ENCODE assay signal across 12 cellular contexts in genomic region chr13:45328661-45329105, GRCh38. TPM values are rescaled to one million over a fixed set of nuclear protein-coding genes. Genes with fewer than 3 reads are reported as not detected.
A peak's percentile ranks its signal among the peaks of the same experiment; 100 is the strongest.
DNase-seq lines count a peak whose midpoint lies in the region; ATAC-seq and TF ChIP-seq lines count a peak whose summit lies in the region.
"Had no signal": no experiment of that assay in that cellular context is flagged by ENCODE, and none has a peak within 500 bp of the region (broad histone marks: within the 10 kb centered on the region; RNA-seq: fewer than 3 reads in every experiment).

No MANE protein-coding gene starts in this region.

- H4K20me1 ChIP-seq in DOHH2 (ENCODE audit: control insufficient read depth, insufficient read depth, low read depth, low read length), result peaks cover 13% of the 10 kb centered on the region; the same call in 1 of the 2 replicates

- no peaks in the 10 kb centered on the region for H3K79me2 ChIP-seq in DOHH2 (ENCODE audit: control insufficient read depth, low read length)

- TF ChIP-seq POLR2A in gastrocnemius medialis (IDR thresholded peaks at IDR 0.05), result no peak

- CTCF ChIA-PET in GM10248 (lab: Yijun Ruan, JAX), result no interaction called here

- H3K4me3 Mint-ChIP-seq in T-helper 17 cell, result no peak overlapping the region

- no peak for DNase-seq in T-helper 17 cell
- peak; percentile 76 for DNase-seq in fibroblast of gingiva (ENCODE audit: low read depth)
- no peak for DNase-seq in gastrocnemius medialis
- no peak for DNase-seq in NOMO-1 (lab: John Stamatoyannopoulos, UW; ENCODE audit: unreplicated experiment in 2 of 2)
- no peak for DNase-seq in GM10248 (ENCODE audit: extremely low spot score)
- no peak for DNase-seq in D341Med (ENCODE audit: low spot score)
- DNase-seq in OCI-M2 (lab: John Stamatoyannopoulos, UW; ENCODE audit: unreplicated experiment), result no peak
- DNase-seq: NCI-H1436 treated with DMSO at 0.1 percent for 48 hours, NCI-H774 had no signal

- H3F3A ChIP-seq in DOHH2 (ENCODE audit: control insufficient read depth, insufficient read depth), result peaks cover 41% of the 10 kb centered on the region

- intact Hi-C loops in gastrocnemius medialis (cut with DNase I; ENCODE audit: low total_unique reads), result no loop called here

- ATAC-seq in T-helper 17 cell, result no peak
- no peak for ATAC-seq in gastrocnemius medialis
- ATAC-seq: activated CD4-positive, CD25-positive, alpha-beta regulatory T cell treated with anti-CD3 and anti-CD28 coated beads, Interleukin-2, amount 50 U/mL, for 24 hours had no signal

- H3K36me3 ChIP-seq in DOHH2 (ENCODE audit: control insufficient read depth, low read length), result peaks cover 8% of the 10 kb centered on the region
- no peaks in the 10 kb centered on the region for H3K36me3 ChIP-seq in gastrocnemius medialis

- POLR2A ChIA-PET in GM10248 (lab: Yijun Ruan, JAX), result no interaction called here

- in situ Hi-C loops in gastrocnemius medialis (cut with MboI; ENCODE audit: low sequenced_read_pairs in 4 of 4), result no loop called here

- H3K27ac ChIP-seq in DOHH2 (ENCODE audit: low read depth, low read length) (no peak overlapping the region), gastrocnemius medialis (peak overlapping the region in 3 of 4 donors; percentile 27 to 68 (median 63))

- H3K9me3 ChIP-seq in DOHH2 (ENCODE audit: control insufficient read depth, insufficient read depth, low read length) (no peaks in the 10 kb centered on the region), T-helper 17 cell (ENCODE audit: control insufficient read depth, low read length, poor library complexity, severe bottlenecking) (no peaks in the 10 kb centered on the region), gastrocnemius medialis (no peaks in the 10 kb centered on the region)

- no peaks in the 10 kb centered on the region for H3K9me2 ChIP-seq in DOHH2 (replicated peaks; ENCODE audit: control insufficient read depth, low read length)

- H3K27me3 ChIP-seq in DOHH2 (ENCODE audit: control insufficient read depth, low read length), result no peaks in the 10 kb centered on the region
- no peaks in the 10 kb centered on the region for H3K27me3 ChIP-seq in gastrocnemius medialis

- H3K4me3 ChIP-seq in DOHH2 (ENCODE audit: low read length), result no peak overlapping the region
- no peak overlapping the region for H3K4me3 ChIP-seq in gastrocnemius medialis
- H3K4me3 ChIP-seq: K562 had no signal

- TF ChIP-seq CTCF in DOHH2 (IDR thresholded peaks at IDR 0.05; ENCODE audit: low read depth, low read length, poor library complexity, severe bottlenecking), result no peak
- no peak for TF ChIP-seq CTCF in gastrocnemius medialis (IDR thresholded peaks at IDR 0.05 in 4 of 5, conservative IDR thresholded peaks at IDR 0.05 in 1 of 5)
- TF ChIP-seq CTCF in GM10248 (IDR thresholded peaks at IDR 0.05; ENCODE audit: control extremely low read depth, extremely low read depth, low read depth, missing control alignments), result no peak

- peaks cover 57% of the 10 kb centered on the region for H3K4me1 Mint-ChIP-seq in T-helper 17 cell

- peak overlapping the region; percentile 58; the same call in 1 of the 2 replicates for H3K4me2 ChIP-seq in DOHH2 (ENCODE audit: low read length)

- no peaks in the 10 kb centered on the region for H3K36me3 Mint-ChIP-seq in T-helper 17 cell (ENCODE audit: low read depth)

- peaks cover 37% of the 10 kb centered on the region for H3K4me1 ChIP-seq in DOHH2 (ENCODE audit: control insufficient read depth, low read length)
- H3K4me1 ChIP-seq in gastrocnemius medialis, result peaks cover 64 to 66% of the 10 kb centered on the region in 2 donors

- peak overlapping the region; percentile 81 for H3K27ac Mint-ChIP-seq in T-helper 17 cell

- no peaks in the 10 kb centered on the region for H3K27me3 Mint-ChIP-seq in T-helper 17 cell

RNA-seq across cellular contexts. Expression of gene TPT1, which starts 12.3 kb away (rescaled TPM):
- total RNA-seq in T-helper 17 cell, result 1,000 to 10,000 TPM; 7,650 to 7,799 TPM
- 1,000 to 10,000 TPM; 4,595 to 7,577 (median 5,951) TPM for total RNA-seq in gastrocnemius medialis
